ENCODE assay signal across 11 cellular contexts in the genomic region with DNA sequence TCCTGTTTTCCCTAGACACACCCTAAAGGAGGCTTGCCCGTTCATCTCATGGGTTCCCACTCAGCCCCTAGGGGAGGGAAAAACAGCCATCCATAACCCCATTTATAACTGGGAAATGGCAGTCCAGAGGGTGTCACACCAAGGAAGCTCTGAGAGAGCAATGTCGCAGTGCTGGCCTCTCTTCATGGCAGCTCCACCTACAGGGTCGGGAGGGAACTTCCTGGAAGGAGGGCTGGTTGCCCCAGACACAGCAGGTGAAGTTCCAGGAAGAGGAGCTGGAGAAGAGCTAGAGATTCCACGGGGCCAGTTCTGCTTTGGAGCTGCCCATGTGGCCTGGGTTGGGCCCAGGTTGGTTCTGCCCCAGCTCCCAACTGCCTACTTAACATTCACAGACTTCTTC. TPM values are rescaled to one million over a fixed set of nuclear protein-coding genes. Genes with fewer than 3 reads are reported as not detected.
A peak's percentile ranks its signal among the peaks of the same experiment; 100 is the strongest.
DNase-seq lines count a peak whose midpoint lies in the region; ATAC-seq and TF ChIP-seq lines count a peak whose summit lies in the region.
"Had no signal": no experiment of that assay in that cellular context is flagged by ENCODE, and none has a peak within 500 bp of the region (broad histone marks: within the 10 kb centered on the region; RNA-seq: fewer than 3 reads in every experiment).

No MANE protein-coding gene starts in this region.

- peaks cover 64% of the 10 kb centered on the region for H3K27me3 ChIP-seq in HAP-1 (ENCODE audit: low read depth)
- peaks cover 32% of the 10 kb centered on the region for H3K27me3 ChIP-seq in kidney epithelial cell (ENCODE audit: control insufficient read depth, insufficient read depth, low read length)

- TF ChIP-seq CTCF in kidney epithelial cell (IDR thresholded peaks at IDR 0.05; ENCODE audit: insufficient read depth, low read length, poor library complexity, severe bottlenecking), result peak; percentile 36

- no peaks in the 10 kb centered on the region for H3K36me3 ChIP-seq in HAP-1 (replicated peaks)
- no peaks in the 10 kb centered on the region for H3K36me3 ChIP-seq in kidney epithelial cell (ENCODE audit: control insufficient read depth, insufficient read depth, low read length)

- in situ Hi-C loops in HAP-1 (cut with MboI; ENCODE audit: low sequenced_read_pairs), result no loop called here

- H3K4me3 ChIP-seq in HAP-1, result no peak overlapping the region
- H3K4me3 ChIP-seq in kidney epithelial cell (ENCODE audit: low read depth, low read length), result no peak overlapping the region

- H3K9me3 ChIP-seq in HAP-1, result peaks cover 3% of the 10 kb centered on the region; the same call in 1 of the 2 replicates

- peaks cover 4% of the 10 kb centered on the region; the same call in 1 of the 2 replicates for H3K4me1 ChIP-seq in HAP-1

- ATAC-seq in SK-N-SH treated with all-trans-retinoic acid at 6 μM for 48 hours (peak; percentile 55; the same call in 2 of the 3 replicates), HG02885 (IDR thresholded peaks at IDR 0.05; ENCODE audit: poor library complexity, unreplicated experiment) (no peak)

- DNase-seq in COLO668 (lab: John Stamatoyannopoulos, UW; ENCODE audit: unreplicated experiment) (peak; percentile 7), HAP-1 (ENCODE audit: low spot score in 2 of 2) (peak; percentile 51 to 81), kidney epithelial cell (ENCODE audit: low read depth) (no peak), superior temporal gyrus (ENCODE audit: extremely low spot score) (no peak), NCI-H1092 treated with DMSO at 0.1 percent for 48 hours (lab: John Stamatoyannopoulos, UW) (no peak)
- DNase-seq in activated CD4-positive, alpha-beta T cell treated with anti-CD3 and anti-CD28 coated beads, Interleukin-2, amount 50 U/mL, for 1 hour, result no peak
- DNase-seq: NCI-H2081 treated with DMSO at 0.1 percent for 48 hours; stimulated activated CD4-positive, alpha-beta T cell treated with anti-CD3 and anti-CD28 coated beads, Interleukin-12 subunit alpha, Interleukin-12 subunit beta, amount 100 ng/mL, for 4 hours; trophoblast cell had no signal

TF ChIP-seq in SK-N-SH treated with all-trans-retinoic acid at 6 μM for 48 hours, 23 proteins besides CTCF, POLR2A, EP300 and RAD21:
- TF ChIP-seq ZNF565 (CRISPR knock-in tag; conservative IDR thresholded peaks at IDR 0.05; ENCODE audit: low read depth), result no peak

RNA-seq across cellular contexts. Expression of a gene that starts 22.3 kb away (rescaled TPM):
- total RNA-seq in kidney epithelial cell, result 1.2 and 4.8 TPM in 2 replicates

Comparison
In these comparisons a context has a peak if more than half of its experiments do, and no peak if none do; other contexts are left out.
1. DNase-seq: peak in COLO668 (single experiment) and HAP-1 (2 of 2); none in kidney epithelial cell (single experiment), superior temporal gyrus (single experiment), NCI-H1092 treated with DMSO at 0.1 percent for 48 hours (single experiment) and activated CD4-positive, alpha-beta T cell treated with anti-CD3 and anti-CD28 coated beads, Interleukin-2, amount 50 U/mL, for 1 hour (single experiment).